Comparison of ENCODE assay signal across 8 cellular contexts in the genomic region with DNA sequence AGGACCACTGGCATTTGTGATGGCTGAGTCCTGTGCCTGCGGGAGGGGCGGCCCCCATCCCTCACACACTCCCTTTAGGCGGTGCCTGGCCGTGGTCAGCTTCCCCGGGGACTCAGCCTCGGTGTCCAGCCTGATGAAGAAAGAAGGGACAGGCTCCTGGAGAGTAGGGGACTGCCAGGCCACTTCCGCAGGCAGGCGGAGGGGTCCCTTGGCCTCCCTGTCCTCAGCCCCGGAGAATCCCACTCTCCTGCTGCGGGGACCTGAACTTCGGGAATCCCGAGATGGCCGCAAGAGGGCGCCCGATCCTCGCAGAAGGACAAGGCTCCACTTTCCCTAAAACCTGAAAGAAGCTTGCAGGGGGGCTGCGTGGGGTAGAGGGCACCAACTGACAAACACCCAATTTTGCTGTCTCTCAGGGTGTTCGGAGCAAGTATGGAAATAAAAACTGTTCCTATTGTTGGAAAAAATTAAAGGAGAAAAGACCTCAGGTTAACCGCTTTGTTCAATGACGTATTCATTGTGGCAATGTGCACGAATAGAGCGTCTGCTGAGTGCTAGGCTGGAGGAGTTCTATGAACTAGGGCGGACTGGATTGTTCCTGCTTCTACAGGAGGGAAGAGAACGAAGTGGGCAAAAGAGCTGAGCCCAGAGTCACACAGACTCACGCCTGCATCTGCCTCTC.
DNase-seq lines count a peak whose midpoint lies in the region; ATAC-seq, FAIRE-seq and TF ChIP-seq lines count a peak whose summit lies in the region.

No MANE protein-coding gene starts in this region.

- TF ChIP-seq RAD21 in GM12878 (IDR thresholded peaks at IDR 0.05; ENCODE audit: insufficient read depth, low read depth, low read length): peak; percentile 57

- peak; percentile 8 for DNase-seq in CMK (ENCODE audit: low read depth)
- DNase-seq in HFFc6: peak; percentile 18
- peak; percentile 31 for DNase-seq in SW480 (ENCODE audit: low spot score)
- no peak for DNase-seq in GM12878 (ENCODE audit: low read depth, low spot score)
- peak in 2 of 3 donors; percentile 13 to 14 for DNase-seq in immature natural killer cell
- DNase-seq in stimulated activated CD4-positive, alpha-beta T cell treated with anti-CD3 and anti-CD28 coated beads, Interleukin-1b, Interleukin-23, amount 100 ng/mL, for 4 hours (ENCODE audit: low read depth in 2 of 2): peak; percentile 25 to 47
- no peak for DNase-seq in MV-4-11 (lab: John Stamatoyannopoulos, UW)

- no peak overlapping the region for H3K4me3 Mint-ChIP-seq in HFFc6
- H3K4me3 Mint-ChIP-seq in immature natural killer cell: no peak overlapping the region

- H3K9me3 Mint-ChIP-seq in HFFc6: no peaks in the 10 kb centered on the region
- no peaks in the 10 kb centered on the region for H3K9me3 Mint-ChIP-seq in immature natural killer cell

- H3K27me3 ChIP-seq in GM12878 (replicated peaks in 1 of 2; ENCODE audit: control insufficient read depth in 2 of 2, insufficient read depth in 2 of 2, low read length in 1 of 2): no peaks in the 10 kb centered on the region

- POLR2A ChIA-PET in GM12878 (lab: Charles Lee): no interaction called here

- no peaks in the 10 kb centered on the region for H3K36me3 ChIP-seq in GM12878 (ENCODE audit: control insufficient read depth in 2 of 2, insufficient read depth in 2 of 2, low read length in 1 of 2)

- no peak for FAIRE-seq in GM12878 (lab: Jason Lieb, UNC)

- RAD21 ChIA-PET in GM12878 (lab: Charles Lee; ENCODE audit: unreplicated experiment): no interaction called here

- no peaks in the 10 kb centered on the region for H4K20me1 ChIP-seq in GM12878 (ENCODE audit: control insufficient read depth, insufficient read depth)

- H3K4me1 Mint-ChIP-seq in HFFc6 (ENCODE audit: low read depth) (no peaks in the 10 kb centered on the region), immature natural killer cell (no peaks in the 10 kb centered on the region)

- no peak for TF ChIP-seq POLR2A in GM12878 (IDR thresholded peaks at IDR 0.05; ENCODE audit: low read depth, low read length)

- TF ChIP-seq CTCF in HFFc6 (IDR thresholded peaks at IDR 0.05): peak; percentile 93
- peak; percentile 64 to 68 (median 65) for TF ChIP-seq CTCF in GM12878 (IDR thresholded peaks at IDR 0.05 in 2 of 3, conservative IDR thresholded peaks at IDR 0.05 in 1 of 3; ENCODE audit: control insufficient read depth in 2 of 3, extremely low read depth in 1 of 3, insufficient read depth in 1 of 3, low read depth in 3 of 3, low read length in 3 of 3)

- no peaks in the 10 kb centered on the region for H3K79me2 ChIP-seq in GM12878 (ENCODE audit: control insufficient read depth, insufficient read depth, low read length)

- TF ChIP-seq EP300 in GM12878 (IDR thresholded peaks at IDR 0.05; ENCODE audit: borderline replicate concordance in 1 of 2, control insufficient read depth in 1 of 2, low read depth in 2 of 2, low read length in 2 of 2): no peak

- intact Hi-C loops in GM12878 (cut with micrococcal nuclease; ENCODE audit: unreplicated experiment): loop anchor here (5.0 kb wide), 1 partner anchor 1553 kb away; no protein-coding TSS in a partner anchor

- no peak overlapping the region for H3K27ac ChIP-seq in GM12878 (ENCODE audit: control insufficient read depth, insufficient read depth)

- in situ Hi-C loops in GM12878 (cut with MboI): loop anchor here (5.0 kb wide), 1 partner anchor 1898 kb away; no protein-coding TSS in a partner anchor

- H3K9me3 ChIP-seq in GM12878 (replicated peaks; ENCODE audit: control insufficient read depth, insufficient read depth, low read length): no peaks in the 10 kb centered on the region

- H3K27me3 Mint-ChIP-seq in HFFc6 (ENCODE audit: insufficient read depth) (peaks cover 21% of the 10 kb centered on the region), immature natural killer cell (ENCODE audit: low read depth in 3 of 3) (peaks cover 5 to 11% (median 7%) of the 10 kb centered on the region in 3 donors)

- no peak overlapping the region for H3K4me3 ChIP-seq in GM12878

- no peak overlapping the region for H3K27ac Mint-ChIP-seq in HFFc6
- no peak overlapping the region for H3K27ac Mint-ChIP-seq in immature natural killer cell

- ATAC-seq in GM12878 (peak; percentile 63), GM21737 (IDR thresholded peaks at IDR 0.05; ENCODE audit: unreplicated experiment) (no peak)

- 16% methylated on average over 25 of the region's 25 CpGs for WGBS in GM12878 (ENCODE audit: insufficient coverage, insufficient replicate concordance, low lambda C conversion rate, missing lambda C conversion rate)

- no peak overlapping the region for H3K9ac ChIP-seq in GM12878 (ENCODE audit: control insufficient read depth, insufficient read depth, low read length)

- H3K36me3 Mint-ChIP-seq in HFFc6 (ENCODE audit: low read depth) (no peaks in the 10 kb centered on the region), immature natural killer cell (no peaks in the 10 kb centered on the region)

- no peak overlapping the region for H2AFZ ChIP-seq in GM12878 (ENCODE audit: control insufficient read depth, low read depth, low read length)

- CTCF ChIA-PET in GM12878 (lab: Yijun Ruan, JAX): interaction anchor here (1.2 to 3.0 kb wide), 4 partner anchors 13 to 1547 kb away, joined by 3 to 24 read pairs (median 4); no protein-coding TSS in a partner anchor

- BruUV-seq in GM12878 (replicated peaks; lab: Mats Ljungman, UMichigan): no TSS peak

- SMC1A ChIA-PET in GM12878 (lab: Charles Lee; ENCODE audit: uncharacterized antibody, unreplicated experiment): no interaction called here

- no peak overlapping the region for H3K4me2 ChIP-seq in GM12878 (ENCODE audit: control insufficient read depth, insufficient read depth)

- no peaks in the 10 kb centered on the region for H3K4me1 ChIP-seq in GM12878 (ENCODE audit: control insufficient read depth, insufficient read depth, low read length)

TF ChIP-seq in GM12878, 131 proteins besides CTCF, POLR2A, EP300 and RAD21:
- TF ChIP-seq SMC3 (IDR thresholded peaks at IDR 0.05; ENCODE audit: borderline replicate concordance, low read length): peak; percentile 37; the same call in 1 of the 2 replicates
- TF ChIP-seq IRF4 (IDR thresholded peaks at IDR 0.05; ENCODE audit: low read depth, low read length): no peak
- TF ChIP-seq, protein P1, sequence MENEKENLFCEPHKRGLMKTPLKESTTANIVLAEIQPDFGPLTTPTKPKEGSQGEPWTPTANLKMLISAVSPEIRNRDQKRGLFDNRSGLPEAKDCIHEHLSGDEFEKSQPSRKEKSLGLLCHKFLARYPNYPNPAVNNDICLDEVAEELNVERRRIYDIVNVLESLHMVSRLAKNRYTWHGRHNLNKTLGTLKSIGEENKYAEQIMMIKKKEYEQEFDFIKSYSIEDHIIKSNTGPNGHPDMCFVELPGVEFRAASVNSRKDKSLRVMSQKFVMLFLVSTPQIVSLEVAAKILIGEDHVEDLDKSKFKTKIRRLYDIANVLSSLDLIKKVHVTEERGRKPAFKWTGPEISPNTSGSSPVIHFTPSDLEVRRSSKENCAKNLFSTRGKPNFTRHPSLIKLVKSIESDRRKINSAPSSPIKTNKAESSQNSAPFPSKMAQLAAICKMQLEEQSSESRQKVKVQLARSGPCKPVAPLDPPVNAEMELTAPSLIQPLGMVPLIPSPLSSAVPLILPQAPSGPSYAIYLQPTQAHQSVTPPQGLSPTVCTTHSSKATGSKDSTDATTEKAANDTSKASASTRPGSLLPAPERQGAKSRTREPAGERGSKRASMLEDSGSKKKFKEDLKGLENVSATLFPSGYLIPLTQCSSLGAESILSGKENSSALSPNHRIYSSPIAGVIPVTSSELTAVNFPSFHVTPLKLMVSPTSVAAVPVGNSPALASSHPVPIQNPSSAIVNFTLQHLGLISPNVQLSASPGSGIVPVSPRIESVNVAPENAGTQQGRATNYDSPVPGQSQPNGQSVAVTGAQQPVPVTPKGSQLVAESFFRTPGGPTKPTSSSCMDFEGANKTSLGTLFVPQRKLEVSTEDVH (IDR thresholded peaks at IDR 0.05; ENCODE audit: low read depth, partially characterized antibody): no peak
- no peak for TF ChIP-seq POLR2AphosphoS2 (IDR thresholded peaks at IDR 0.05; ENCODE audit: low read depth, low read length)
- no peak for TF ChIP-seq SIX5 (IDR thresholded peaks at IDR 0.05; ENCODE audit: low read depth, low read length, severe bottlenecking)
- TF ChIP-seq, protein P2, sequence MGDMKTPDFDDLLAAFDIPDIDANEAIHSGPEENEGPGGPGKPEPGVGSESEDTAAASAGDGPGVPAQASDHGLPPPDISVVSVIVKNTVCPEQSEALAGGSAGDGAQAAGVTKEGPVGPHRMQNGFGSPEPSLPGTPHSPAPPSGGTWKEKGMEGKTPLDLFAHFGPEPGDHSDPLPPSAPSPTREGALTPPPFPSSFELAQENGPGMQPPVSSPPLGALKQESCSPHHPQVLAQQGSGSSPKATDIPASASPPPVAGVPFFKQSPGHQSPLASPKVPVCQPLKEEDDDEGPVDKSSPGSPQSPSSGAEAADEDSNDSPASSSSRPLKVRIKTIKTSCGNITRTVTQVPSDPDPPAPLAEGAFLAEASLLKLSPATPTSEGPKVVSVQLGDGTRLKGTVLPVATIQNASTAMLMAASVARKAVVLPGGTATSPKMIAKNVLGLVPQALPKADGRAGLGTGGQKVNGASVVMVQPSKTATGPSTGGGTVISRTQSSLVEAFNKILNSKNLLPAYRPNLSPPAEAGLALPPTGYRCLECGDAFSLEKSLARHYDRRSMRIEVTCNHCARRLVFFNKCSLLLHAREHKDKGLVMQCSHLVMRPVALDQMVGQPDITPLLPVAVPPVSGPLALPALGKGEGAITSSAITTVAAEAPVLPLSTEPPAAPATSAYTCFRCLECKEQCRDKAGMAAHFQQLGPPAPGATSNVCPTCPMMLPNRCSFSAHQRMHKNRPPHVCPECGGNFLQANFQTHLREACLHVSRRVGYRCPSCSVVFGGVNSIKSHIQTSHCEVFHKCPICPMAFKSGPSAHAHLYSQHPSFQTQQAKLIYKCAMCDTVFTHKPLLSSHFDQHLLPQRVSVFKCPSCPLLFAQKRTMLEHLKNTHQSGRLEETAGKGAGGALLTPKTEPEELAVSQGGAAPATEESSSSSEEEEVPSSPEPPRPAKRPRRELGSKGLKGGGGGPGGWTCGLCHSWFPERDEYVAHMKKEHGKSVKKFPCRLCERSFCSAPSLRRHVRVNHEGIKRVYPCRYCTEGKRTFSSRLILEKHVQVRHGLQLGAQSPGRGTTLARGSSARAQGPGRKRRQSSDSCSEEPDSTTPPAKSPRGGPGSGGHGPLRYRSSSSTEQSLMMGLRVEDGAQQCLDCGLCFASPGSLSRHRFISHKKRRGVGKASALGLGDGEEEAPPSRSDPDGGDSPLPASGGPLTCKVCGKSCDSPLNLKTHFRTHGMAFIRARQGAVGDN (IDR thresholded peaks at IDR 0.05): no peak

Comparison
In these comparisons a context has a peak if more than half of its experiments do, and no peak if none do; other contexts are left out.
1. DNase-seq: peak in CMK (single experiment), HFFc6 (single experiment), SW480 (single experiment), immature natural killer cell (2 of 3) and stimulated activated CD4-positive, alpha-beta T cell treated with anti-CD3 and anti-CD28 coated beads, Interleukin-1b, Interleukin-23, amount 100 ng/mL, for 4 hours (2 of 2); none in GM12878 (single experiment) and MV-4-11 (single experiment).